In genomic region chr22:37518509-37519267, GRCh38 we compare ENCODE assay signal across 8 cellular contexts. TPM values are rescaled to one million over a fixed set of nuclear protein-coding genes. Genes with fewer than 3 reads are reported as not detected.
DNase-seq lines count a peak whose midpoint lies in the region; ATAC-seq, FAIRE-seq and TF ChIP-seq lines count a peak whose summit lies in the region.

No MANE protein-coding gene starts in this region.

- TF ChIP-seq POLR2A in H1 (IDR thresholded peaks at IDR 0.05; ENCODE audit: control extremely low read depth in 1 of 2, low read depth in 2 of 2, low read length in 2 of 2), result no peak

- peak overlapping the region; percentile 71 for H4K91ac ChIP-seq in H1 (replicated peaks; ENCODE audit: insufficient read length, low read length)

- TF ChIP-seq EP300 in H1 (IDR thresholded peaks at IDR 0.05; ENCODE audit: borderline replicate concordance in 1 of 2, low read depth in 2 of 2, low read length in 2 of 2), result no peak

- POLR2A ChIA-PET in AG04450 (lab: Yijun Ruan, JAX), result no interaction called here
- POLR2A ChIA-PET in H1 (lab: Charles Lee; ENCODE audit: partially characterized antibody), result interaction anchor here (1.5 kb wide), 1 partner anchor 10 kb away, joined by 4 read pairs; no protein-coding TSS in a partner anchor
- POLR2A ChIA-PET in naive thymus-derived CD8-positive, alpha-beta T cell (lab: Charles Lee), result interaction anchor here (0.5 to 1.9 kb wide), 5 partner anchors 10 to 185 kb away, joined by 4 to 8 read pairs (median 5); partner anchors contain the start of gene MFNG

- peak overlapping the region; percentile 81; the same call in 1 of the 2 replicates for H2BK15ac ChIP-seq in H1 (ENCODE audit: low read length)

- H2BK20ac ChIP-seq in H1 (ENCODE audit: low read length), result no peak overlapping the region

- H3K9ac ChIP-seq in MM.1S (ENCODE audit: low read length) (no peak overlapping the region), H1 (replicated peaks in 1 of 4; ENCODE audit: extremely low read depth in 1 of 4, low read depth in 3 of 4, low read length in 3 of 4) (no peak overlapping the region; a peak in 1 of 7 replicates)

- peak; percentile 38 to 47 for ATAC-seq in naive thymus-derived CD8-positive, alpha-beta T cell
- no peak for ATAC-seq in GM18498 (IDR thresholded peaks at IDR 0.05; ENCODE audit: unreplicated experiment)

- H3K56ac ChIP-seq in H1 (replicated peaks; ENCODE audit: insufficient read length, low read depth, low read length), result no peak overlapping the region

- no peak for FAIRE-seq in H1 (lab: Jason Lieb, UNC)

- peaks cover 10% of the 10 kb centered on the region; the same call in 1 of the 2 replicates for H3K23me2 ChIP-seq in H1 (ENCODE audit: low read depth, low read length)

- H2BK5ac ChIP-seq in H1 (ENCODE audit: low read depth, low read length), result no peak overlapping the region; the same call in 1 of the 2 replicates

- peak overlapping the region; percentile 26 for H2BK120ac ChIP-seq in H1 (replicated peaks; ENCODE audit: low read depth, low read length)

- H4K5ac ChIP-seq in H1 (ENCODE audit: insufficient read length, low read depth, low read length), result no peak overlapping the region

- H3K27ac Mint-ChIP-seq in naive thymus-derived CD8-positive, alpha-beta T cell, result peak overlapping the region in 6 of 10 donors; percentile 24 to 87 (median 49)

- no peak overlapping the region for H3K23ac ChIP-seq in H1 (ENCODE audit: insufficient read length)

- DNase-seq in AG04450 (ENCODE audit: low read depth, low spot score) (no peak), MM.1S (no peak), H1 (ENCODE audit: low read depth in 1 of 2, low spot score in 2 of 2) (peak in 1 of 2 experiments; percentile 75), GM19240 (ENCODE audit: insufficient read length, low spot score) (no peak), NCI-H2171 (lab: John Stamatoyannopoulos, UW) (no peak)
- peak in 1 of 10 donors; percentile 18 for DNase-seq in naive thymus-derived CD8-positive, alpha-beta T cell
- no peak for DNase-seq in activated CD4-positive, alpha-beta T cell treated with anti-CD3 and anti-CD28 coated beads for 1 hour

- H3K9me3 Mint-ChIP-seq in naive thymus-derived CD8-positive, alpha-beta T cell, result no peaks in the 10 kb centered on the region

- H3K9me3 ChIP-seq in AG04450 (ENCODE audit: control insufficient read depth, insufficient read depth, low read length) (no peaks in the 10 kb centered on the region; the same call in 1 of the 2 replicates), MM.1S (replicated peaks; ENCODE audit: insufficient read depth, low read length) (no peaks in the 10 kb centered on the region), H1 (ENCODE audit: insufficient read depth in 2 of 2, low read depth in 1 of 2, low read length in 1 of 2) (no peaks in the 10 kb centered on the region)

- peaks cover 6 to 13% (median 6%) of the 10 kb centered on the region in 4 donors for H3K4me1 Mint-ChIP-seq in naive thymus-derived CD8-positive, alpha-beta T cell

- H3K18ac ChIP-seq in H1 (ENCODE audit: extremely low read depth, low read length), result peak overlapping the region; percentile 78; the same call in 1 of the 2 replicates

- no peaks in the 10 kb centered on the region for H3K79me2 ChIP-seq in MM.1S (ENCODE audit: low read length)
- no peaks in the 10 kb centered on the region for H3K79me2 ChIP-seq in H1 (ENCODE audit: control insufficient read depth in 1 of 2, insufficient read depth in 2 of 2, low read length in 2 of 2)

- H3F3A ChIP-seq in MM.1S (ENCODE audit: insufficient read depth, low read length), result no peaks in the 10 kb centered on the region

- whole genome bisulfite sequencing in H1 (ENCODE audit: extremely low coverage in 1 of 2, insufficient coverage in 1 of 2, insufficient read length in 1 of 2, insufficient replicate concordance in 2 of 2, low coverage in 1 of 2, low lambda C conversion rate in 2 of 2, missing lambda C conversion rate in 1 of 2), 2 experiments, result 22% methylated on average over 53 of the region's 63 CpGs; no CpG with 5 or more reads in 1 of the 2 experiments

- H2AFZ ChIP-seq in MM.1S (ENCODE audit: low read length) (no peak overlapping the region), H1 (ENCODE audit: low read length) (peak overlapping the region; percentile 67; the same call in 1 of the 2 replicates)

- peak overlapping the region; percentile 70 to 87 (median 82) for H3K4me3 Mint-ChIP-seq in naive thymus-derived CD8-positive, alpha-beta T cell

- H3K4me1 ChIP-seq in MM.1S (ENCODE audit: low read length) (no peaks in the 10 kb centered on the region), H1 (replicated peaks in 1 of 4; ENCODE audit: control insufficient read depth in 3 of 4, insufficient read depth in 4 of 4, low read length in 3 of 4) (peaks cover 0 to 7% (median 4%) of the 10 kb centered on the region in 4 experiments; a peak in 3 of 7 replicates)

- H4K8ac ChIP-seq in H1 (ENCODE audit: extremely low read depth, insufficient read depth, low read length), result peak overlapping the region; percentile 94

- peak overlapping the region; percentile 60 for H3K4me2 ChIP-seq in MM.1S (ENCODE audit: low read depth, low read length)
- H3K4me2 ChIP-seq in H1 (ENCODE audit: insufficient read depth in 1 of 2, low read depth in 2 of 2, low read length in 2 of 2), result peak overlapping the region; percentile 66 to 99

- no peaks in the 10 kb centered on the region for H4K20me1 ChIP-seq in MM.1S (ENCODE audit: insufficient read depth, low read length)
- H4K20me1 ChIP-seq in H1 (replicated peaks in 1 of 2; ENCODE audit: control insufficient read depth in 1 of 2, insufficient read depth in 2 of 2, low read length in 2 of 2), result peaks cover 0 to 1% of the 10 kb centered on the region in 2 experiments

- H3K4me3 ChIP-seq in AG04450 (ENCODE audit: low read depth, low read length) (peak overlapping the region; percentile 69), MM.1S (ENCODE audit: low read length) (no peak overlapping the region; the same call in 1 of the 2 replicates), H1 (ENCODE audit: extremely low read depth in 1 of 4, insufficient read depth in 2 of 4, low read depth in 3 of 4, low read length in 4 of 4) (peak overlapping the region; percentile 51 to 68 (median 54))

- H3K27me3 Mint-ChIP-seq in naive thymus-derived CD8-positive, alpha-beta T cell, result peaks cover 14 to 38% (median 28%) of the 10 kb centered on the region in 5 donors

- peak overlapping the region; percentile 87; the same call in 1 of the 2 replicates for H2BK12ac ChIP-seq in H1 (ENCODE audit: low read depth, low read length)

- no peaks in the 10 kb centered on the region for H3K79me1 ChIP-seq in H1 (ENCODE audit: low read depth, low read length)

- no peaks in the 10 kb centered on the region for H3K27me3 ChIP-seq in AG04450 (ENCODE audit: control insufficient read depth, insufficient read depth, low read length)
- peaks cover 87% of the 10 kb centered on the region for H3K27me3 ChIP-seq in MM.1S (replicated peaks; ENCODE audit: insufficient read depth, low read length)
- H3K27me3 ChIP-seq in H1 (replicated peaks in 1 of 4; ENCODE audit: control insufficient read depth in 3 of 4, extremely low read depth in 1 of 4, insufficient read depth in 3 of 4, low read length in 3 of 4), result peaks cover 7 to 25% (median 16%) of the 10 kb centered on the region in 4 experiments; a peak in 6 of 7 replicates

- H3K27ac ChIP-seq in AG04450 (ENCODE audit: low read depth, low read length), result no peak overlapping the region
- H3K27ac ChIP-seq in MM.1S (ENCODE audit: low read length), result no peak overlapping the region
- H3K27ac ChIP-seq in H1 (ENCODE audit: low read depth, low read length), result no peak overlapping the region

- H3K14ac ChIP-seq in H1 (ENCODE audit: insufficient read length), result no peak overlapping the region

- no peak for TF ChIP-seq RAD21 in H1 (IDR thresholded peaks at IDR 0.05 in 1 of 2, conservative IDR thresholded peaks at IDR 0.05 in 1 of 2; ENCODE audit: low read depth in 2 of 2, low read length in 2 of 2)

- H3K36me3 Mint-ChIP-seq in naive thymus-derived CD8-positive, alpha-beta T cell, result no peaks in the 10 kb centered on the region

- TF ChIP-seq CTCF in AG04450 (IDR thresholded peaks at IDR 0.05; ENCODE audit: low read depth, low read length) (no peak), MM.1S (IDR thresholded peaks at IDR 0.05; ENCODE audit: low read length) (no peak), H1 (IDR thresholded peaks at IDR 0.05; ENCODE audit: control extremely low read depth in 1 of 3, insufficient read depth in 1 of 3, low read depth in 1 of 3, low read length in 3 of 3) (no peak)

- CTCF ChIA-PET in AG04450 (lab: Charles Lee), result no interaction called here
- CTCF ChIA-PET in H1 (lab: Charles Lee; ENCODE audit: partially characterized antibody), result interaction anchor here (0.9 to 2.4 kb wide), 8 partner anchors 10 to 87 kb away, joined by 3 to 8 read pairs (median 4); no protein-coding TSS in a partner anchor

- peak overlapping the region; percentile 62 for H3K4ac ChIP-seq in H1 (replicated peaks; ENCODE audit: insufficient read length, low read depth, low read length)

- no peaks in the 10 kb centered on the region for H3K9me2 ChIP-seq in MM.1S (replicated peaks; ENCODE audit: insufficient read depth, low read length)

- no peaks in the 10 kb centered on the region for H3K36me3 ChIP-seq in MM.1S (replicated peaks; ENCODE audit: insufficient read depth, low read length)
- no peaks in the 10 kb centered on the region for H3K36me3 ChIP-seq in H1 (ENCODE audit: control insufficient read depth in 2 of 4, insufficient read depth in 4 of 4, low read length in 3 of 4)

- no peak overlapping the region for H2AK5ac ChIP-seq in H1 (ENCODE audit: low read depth, low read length)

RNA-seq across cellular contexts. Expression of gene CARD10, which starts 0.5 kb away (rescaled TPM):
- polyA plus RNA-seq in AG04450 (2011; rRNA removed) (5.8 and 9.6 TPM in 2 replicates), H1 (2011; rRNA removed) (13.5 and 17.4 TPM in 2 replicates)
- 8.6 and 10.7 TPM in 2 replicates for polyA minus RNA-seq in AG04450 (2011; rRNA and poly(A)+ RNA removed)
- 14.4 and 14.6 TPM in 2 replicates for total RNA-seq in H1 (2021; fragmentation: NEBNext Ultra II Directional; extraction: Animal tissue kit (Norgen Biotek cat#: 25700))
- polyA plus RNA-seq in H1 (2011; cell fraction: cytosol; rRNA removed), result 11.2 TPM
- 23.7 TPM for polyA plus RNA-seq in H1 (2011; cell fraction: nucleus; rRNA removed)
- polyA plus RNA-seq in H1 (2012, experiment 1 of 2), result 7.9 to 13.1 TPM (median 11.6 TPM) in 4 replicates
- 11.4 TPM for polyA plus RNA-seq in H1 (2012, experiment 2 of 2)
- 9.2 TPM for polyA plus RNA-seq in H1 (2013, experiment 1 of 2)
- polyA plus RNA-seq in H1 (2013, experiment 2 of 2), result 9.2 TPM
- polyA minus RNA-seq in H1 (2011; rRNA and poly(A)+ RNA removed), result 6.8 and 7.5 TPM in 2 replicates
- polyA minus RNA-seq in H1 (2011; cell fraction: cytosol; rRNA and poly(A)+ RNA removed), result 11.4 TPM
- 5.0 TPM for polyA minus RNA-seq in H1 (2011; cell fraction: nucleus; rRNA and poly(A)+ RNA removed)
- 1 to 10 TPM; 1.2 to 1.4 TPM for total RNA-seq in naive thymus-derived CD8-positive, alpha-beta T cell
- polyA plus RNA-seq in naive thymus-derived CD8-positive, alpha-beta T cell, result under 1 TPM in 1 of 3 donors, not detected in 2; 0.22 TPM

RNA-seq across cellular contexts. Expression of gene MFNG, which starts 32.5 kb away (rescaled TPM):
- polyA plus RNA-seq in AG04450 (2011; rRNA removed) (0.04 and 0.06 TPM in 2 replicates), H1 (2011; rRNA removed) (5.5 and 8.0 TPM in 2 replicates)
- polyA minus RNA-seq in AG04450 (2011; rRNA and poly(A)+ RNA removed), result not detected in 2 replicates
- total RNA-seq in H1 (2021; fragmentation: NEBNext Ultra II Directional; extraction: Animal tissue kit (Norgen Biotek cat#: 25700)), result 1.7 and 1.8 TPM in 2 replicates
- polyA plus RNA-seq in H1 (2011; cell fraction: cytosol; rRNA removed), result 5.4 TPM
- 11.5 TPM for polyA plus RNA-seq in H1 (2011; cell fraction: nucleus; rRNA removed)
- polyA plus RNA-seq in H1 (2012, experiment 1 of 2), result 1.7 to 3.1 TPM (median 2.6 TPM) in 4 replicates
- polyA plus RNA-seq in H1 (2012, experiment 2 of 2), result 1.5 TPM
- 2.4 TPM for polyA plus RNA-seq in H1 (2013, experiment 1 of 2)
- 2.8 TPM for polyA plus RNA-seq in H1 (2013, experiment 2 of 2)
- polyA minus RNA-seq in H1 (2011; rRNA and poly(A)+ RNA removed), result 1.3 and 1.6 TPM in 2 replicates
- 6.8 TPM for polyA minus RNA-seq in H1 (2011; cell fraction: cytosol; rRNA and poly(A)+ RNA removed)
- polyA minus RNA-seq in H1 (2011; cell fraction: nucleus; rRNA and poly(A)+ RNA removed), result 4.9 TPM
- 100 to 1,000 TPM; 233 to 235 TPM for total RNA-seq in naive thymus-derived CD8-positive, alpha-beta T cell
- polyA plus RNA-seq in naive thymus-derived CD8-positive, alpha-beta T cell, result 100 to 1,000 TPM; 290 to 401 (median 329) TPM

RNA-seq across cellular contexts. Expression of gene CDC42EP1, which starts 41.6 kb away (rescaled TPM):
- polyA plus RNA-seq in AG04450 (2011; rRNA removed) (13.0 and 18.4 TPM in 2 replicates), H1 (2011; rRNA removed) (8.3 and 15.4 TPM in 2 replicates)
- 11.3 and 11.8 TPM in 2 replicates for polyA minus RNA-seq in AG04450 (2011; rRNA and poly(A)+ RNA removed)
- total RNA-seq in H1 (2021; fragmentation: NEBNext Ultra II Directional; extraction: Animal tissue kit (Norgen Biotek cat#: 25700)), result 10.1 and 11.2 TPM in 2 replicates
- 5.3 TPM for polyA plus RNA-seq in H1 (2011; cell fraction: cytosol; rRNA removed)
- 7.8 TPM for polyA plus RNA-seq in H1 (2011; cell fraction: nucleus; rRNA removed)
- polyA plus RNA-seq in H1 (2012, experiment 1 of 2), result 5.5 to 11.6 TPM (median 10.8 TPM) in 4 replicates
- 8.9 TPM for polyA plus RNA-seq in H1 (2012, experiment 2 of 2)
- polyA plus RNA-seq in H1 (2013, experiment 1 of 2), result 11.0 TPM
- 10.5 TPM for polyA plus RNA-seq in H1 (2013, experiment 2 of 2)
- polyA minus RNA-seq in H1 (2011; rRNA and poly(A)+ RNA removed), result 2.1 and 2.2 TPM in 2 replicates
- 4.3 TPM for polyA minus RNA-seq in H1 (2011; cell fraction: cytosol; rRNA and poly(A)+ RNA removed)
- 5.1 TPM for polyA minus RNA-seq in H1 (2011; cell fraction: nucleus; rRNA and poly(A)+ RNA removed)
- not detected for total RNA-seq in naive thymus-derived CD8-positive, alpha-beta T cell
- polyA plus RNA-seq in naive thymus-derived CD8-positive, alpha-beta T cell, result not detected

Comparison
In these comparisons a context has a peak if more than half of its experiments do, and no peak if none do; other contexts are left out.
1. RNA of gene MFNG, which starts 32.5 kb away (polyA plus RNA-seq): 290 to 401 TPM in naive thymus-derived CD8-positive, alpha-beta T cell; 1.5 to 11.5 TPM in H1 and 0.04 to 0.06 TPM in AG04450; every median in the first group is over 10 times any median in the second.